21 cellular contexts compared by ENCODE assay signal in genomic region chr12:43329381-43329780, GRCh38.
"Had no signal": no experiment of that assay in that cellular context is flagged by ENCODE, and none has a peak within 500 bp of the region (broad histone marks: within the 10 kb centered on the region; RNA-seq: fewer than 3 reads in every experiment).

No MANE protein-coding gene starts in this region.

- H3K4me1 ChIP-seq: esophagus muscularis mucosa, heart right ventricle, spleen, testis, tibial nerve had no signal

- H3K4me3 Mint-ChIP-seq: dendritic cell treated with granulocyte-macrophage colony-stimulating factor and Interleukin-4, amounts not matched to agents 40 ng/mL and 50 ng/mL, for 4 days; effector memory CD8-positive, alpha-beta T cell; naive thymus-derived CD4-positive, alpha-beta T cell; stimulated activated memory B cell treated with anti-CD40 and anti-IgM and Interleukin-4, amounts not matched to agents 10 μg/mL and 1 μg/mL and 100 μg/mL, for 72 hours; stimulated activated naive CD8-positive, alpha-beta T cell treated with anti-CD3 and anti-CD28 coated beads, Interleukin-15, Interleukin-2, amounts not matched to agents 100 ng/mL and 50 ng/mL, for 24 hours had no signal

- H3K27me3 Mint-ChIP-seq: dendritic cell treated with granulocyte-macrophage colony-stimulating factor and Interleukin-4, amounts not matched to agents 40 ng/mL and 50 ng/mL, for 4 days; effector memory CD8-positive, alpha-beta T cell; stimulated activated naive CD8-positive, alpha-beta T cell treated with anti-CD3 and anti-CD28 coated beads, Interleukin-15, Interleukin-2, amounts not matched to agents 100 ng/mL and 50 ng/mL, for 24 hours had no signal

- H3K4me3 ChIP-seq: esophagus muscularis mucosa, heart right ventricle, ovary, spleen, testis, tibial nerve had no signal

- H3K27ac ChIP-seq: epithelial cell of prostate, esophagus muscularis mucosa, heart right ventricle, neutrophil, ovary, spleen, testis, tibial nerve had no signal

- H3K27me3 ChIP-seq: esophagus muscularis mucosa, heart right ventricle, ovary, testis, tibial nerve had no signal

- H3K9me3 Mint-ChIP-seq: stimulated activated naive CD8-positive, alpha-beta T cell treated with anti-CD3 and anti-CD28 coated beads, Interleukin-15, Interleukin-2, amounts not matched to agents 100 ng/mL and 50 ng/mL, for 24 hours had no signal

- H3K27ac Mint-ChIP-seq: dendritic cell treated with granulocyte-macrophage colony-stimulating factor and Interleukin-4, amounts not matched to agents 40 ng/mL and 50 ng/mL, for 4 days; effector memory CD8-positive, alpha-beta T cell; naive thymus-derived CD4-positive, alpha-beta T cell; stimulated activated memory B cell treated with anti-CD40 and anti-IgM and Interleukin-4, amounts not matched to agents 10 μg/mL and 1 μg/mL and 100 μg/mL, for 72 hours; stimulated activated naive CD8-positive, alpha-beta T cell treated with anti-CD3 and anti-CD28 coated beads, Interleukin-15, Interleukin-2, amounts not matched to agents 100 ng/mL and 50 ng/mL, for 24 hours had no signal

- H3K9me3 ChIP-seq: esophagus muscularis mucosa, neutrophil, ovary, testis, tibial nerve had no signal

- ATAC-seq: effector memory CD8-positive, alpha-beta T cell; heart right ventricle; naive thymus-derived CD4-positive, alpha-beta T cell; right cardiac atrium; stimulated activated memory B cell treated with anti-CD40 and anti-IgM and Interleukin-4, amounts not matched to agents 10 μg/mL and 1 μg/mL and 100 μg/mL, for 72 hours had no signal

- H3K36me3 ChIP-seq: esophagus muscularis mucosa, heart right ventricle, neutrophil, ovary, spleen, tibial nerve had no signal

- H3K36me3 Mint-ChIP-seq: naive thymus-derived CD4-positive, alpha-beta T cell; stimulated activated memory B cell treated with anti-CD40 and anti-IgM and Interleukin-4, amounts not matched to agents 10 μg/mL and 1 μg/mL and 100 μg/mL, for 72 hours had no signal

- H3K4me1 Mint-ChIP-seq: naive thymus-derived CD4-positive, alpha-beta T cell had no signal

- DNase-seq: cerebellar nuclear complex; effector memory CD8-positive, alpha-beta T cell; heart right ventricle; hypothalamus; kidney glomerular epithelial cell; mammary epithelial cell; naive thymus-derived CD4-positive, alpha-beta T cell; ovary; right cardiac atrium; spleen; stimulated activated CD4-positive, alpha-beta T cell treated with anti-CD3 and anti-CD28 coated beads, Interleukin-15, amount 100 ng/mL, for 24 hours; stimulated activated CD4-positive, alpha-beta T cell treated with anti-CD3 and anti-CD28 coated beads, Interleukin-1b, Interleukin-23, amount 100 ng/mL, for 48 hours; stimulated activated CD4-positive, alpha-beta T cell treated with anti-CD3 and anti-CD28 coated beads, Interleukin-4, amount 100 ng/mL, for 24 hours; testis had no signal
